9 cellular contexts compared by ENCODE assay signal in genomic region chr11:32706985-32707736, GRCh38.
A peak's percentile ranks its signal among the peaks of the same experiment; 100 is the strongest.
DNase-seq lines count a peak whose midpoint lies in the region; ATAC-seq lines count a peak whose summit lies in the region.
"Had no signal": no experiment of that assay in that cellular context is flagged by ENCODE, and none has a peak within 500 bp of the region (broad histone marks: within the 10 kb centered on the region; RNA-seq: fewer than 3 reads in every experiment).

No MANE protein-coding gene starts in this region.

- ATAC-seq in GM21515 (IDR thresholded peaks at IDR 0.05; ENCODE audit: unreplicated experiment), result peak; percentile 86

- intact Hi-C loops in activated CD4-positive, alpha-beta T cell treated with anti-CD3 and anti-CD28 coated beads, Interleukin-2, amount 10 ng/mL, durations not matched to agents 24 days and 14 days (cut with micrococcal nuclease), result no loop called here

- H3K4me3 Mint-ChIP-seq in activated CD4-positive, alpha-beta T cell treated with anti-CD3 and anti-CD28 coated beads, Interleukin-2, amount 10 ng/mL, durations not matched to agents 24 days and 14 days, result no peak overlapping the region
- H3K4me3 Mint-ChIP-seq: central memory CD8-positive, alpha-beta T cell had no signal

- no peaks in the 10 kb centered on the region for H3K36me3 Mint-ChIP-seq in activated CD4-positive, alpha-beta T cell treated with anti-CD3 and anti-CD28 coated beads, Interleukin-2, amount 10 ng/mL, durations not matched to agents 24 days and 14 days (ENCODE audit: low read depth)

- H3K4me1 Mint-ChIP-seq in activated CD4-positive, alpha-beta T cell treated with anti-CD3 and anti-CD28 coated beads, Interleukin-2, amount 10 ng/mL, durations not matched to agents 24 days and 14 days, result peaks cover 3% of the 10 kb centered on the region
- H3K4me1 Mint-ChIP-seq: central memory CD8-positive, alpha-beta T cell had no signal

- H3K27me3 Mint-ChIP-seq in activated CD4-positive, alpha-beta T cell treated with anti-CD3 and anti-CD28 coated beads, Interleukin-2, amount 10 ng/mL, durations not matched to agents 24 days and 14 days, result peaks cover 2% of the 10 kb centered on the region

- DNase-seq in COLO829 (ENCODE audit: low spot score), result peak; percentile 60
- DNase-seq in HS-5 (ENCODE audit: low read depth), result peak; percentile 60
- peak; percentile 32 for DNase-seq in fibroblast of gingiva (ENCODE audit: low read depth)
- no peak for DNase-seq in activated CD4-positive, alpha-beta T cell treated with anti-CD3 and anti-CD28 coated beads, Interleukin-2, amount 10 ng/mL, durations not matched to agents 24 days and 14 days
- DNase-seq in activated CD4-positive, alpha-beta T cell treated with anti-CD3 and anti-CD28 coated beads, Interleukin-2, amount 50 U/mL, for 48 hours, result no peak
- DNase-seq in middle frontal gyrus (ENCODE audit: extremely low spot score, low spot score), result no peak
- DNase-seq in NCI-H1417 (lab: John Stamatoyannopoulos, UW), result no peak

- H3K9me3 Mint-ChIP-seq in activated CD4-positive, alpha-beta T cell treated with anti-CD3 and anti-CD28 coated beads, Interleukin-2, amount 10 ng/mL, durations not matched to agents 24 days and 14 days, result no peaks in the 10 kb centered on the region
- H3K9me3 Mint-ChIP-seq: central memory CD8-positive, alpha-beta T cell had no signal

- no peak overlapping the region for H3K27ac Mint-ChIP-seq in activated CD4-positive, alpha-beta T cell treated with anti-CD3 and anti-CD28 coated beads, Interleukin-2, amount 10 ng/mL, durations not matched to agents 24 days and 14 days

Comparison
In these comparisons a context has a peak if more than half of its experiments do, and no peak if none do; other contexts are left out.
1. DNase-seq: peak in COLO829 (single experiment), HS-5 (single experiment) and fibroblast of gingiva (single experiment); none in activated CD4-positive, alpha-beta T cell treated with anti-CD3 and anti-CD28 coated beads, Interleukin-2, amount 10 ng/mL, durations not matched to agents 24 days and 14 days (single experiment), activated CD4-positive, alpha-beta T cell treated with anti-CD3 and anti-CD28 coated beads, Interleukin-2, amount 50 U/mL, for 48 hours (0 of 2), middle frontal gyrus (single experiment) and NCI-H1417 (0 of 3).